ENCODE assay signal across 19 cellular contexts in the genomic region with DNA sequence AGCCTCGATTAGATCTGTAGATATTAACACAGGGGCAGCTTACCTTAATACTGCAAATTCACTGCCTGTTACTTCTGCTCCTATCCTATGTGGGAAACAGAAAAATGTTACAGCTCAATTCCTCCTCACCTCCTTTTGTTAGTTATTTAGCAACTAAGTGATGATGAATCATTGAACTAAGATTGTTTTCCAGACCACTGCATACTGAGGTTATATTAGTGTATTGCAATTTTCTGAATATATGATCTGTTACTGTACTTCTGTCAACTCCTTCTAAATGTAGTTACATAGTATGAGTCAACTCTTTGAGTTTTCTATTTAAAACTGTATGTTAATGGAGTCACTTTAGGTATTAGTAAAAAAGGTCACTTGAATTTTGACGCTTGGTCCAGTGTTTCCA.
DNase-seq lines count a peak whose midpoint lies in the region; ATAC-seq and TF ChIP-seq lines count a peak whose summit lies in the region.
"Had no signal": no experiment of that assay in that cellular context is flagged by ENCODE, and none has a peak within 500 bp of the region (broad histone marks: within the 10 kb centered on the region; RNA-seq: fewer than 3 reads in every experiment).

No MANE protein-coding gene starts in this region.

- H3K9me2 ChIP-seq in PC-9 (ENCODE audit: insufficient read depth) (no peaks in the 10 kb centered on the region; the same call in 1 of the 2 replicates), OCI-LY7 (ENCODE audit: insufficient read depth, low read length) (no peaks in the 10 kb centered on the region)

- 73% methylated on average over 2 of the region's 2 CpGs for WGBS in mammary epithelial cell (ENCODE audit: low coverage, missing lambda C conversion rate)
- WGBS in lower leg skin, 2 donors, result 68 to 80% methylated on average over 2 of the region's 2 CpGs

- H3F3A ChIP-seq in PC-9 (ENCODE audit: insufficient read depth, low read depth), result peaks cover 4% of the 10 kb centered on the region; the same call in 1 of the 2 replicates

- H3K4me1 Mint-ChIP-seq in MCF 10A (ENCODE audit: insufficient read depth, unreplicated experiment), result peaks cover 19% of the 10 kb centered on the region
- peaks cover 16% of the 10 kb centered on the region for H3K4me1 Mint-ChIP-seq in stimulated activated effector memory CD8-positive, alpha-beta T cell treated with anti-CD3 and anti-CD28 coated beads, Interleukin-12 subunit alpha, Interleukin-12 subunit beta, amount 100 ng/mL, for 72 hours

- POLR2A ChIA-PET in MCF 10A (lab: Yijun Ruan, JAX), result interaction anchor here (0.7 to 0.9 kb wide), 2 partner anchors 114 to 218 kb away, joined by 3 read pairs; no protein-coding TSS in a partner anchor
- POLR2A ChIA-PET in PC-9 (lab: Charles Lee; ENCODE audit: unreplicated experiment), result no interaction called here
- POLR2A ChIA-PET in OCI-LY7 (lab: Charles Lee), result no interaction called here

- H3K27me3 Mint-ChIP-seq in MCF 10A (ENCODE audit: insufficient read depth, unreplicated experiment), result no peaks in the 10 kb centered on the region
- H3K27me3 Mint-ChIP-seq: activated CD4-positive, alpha-beta memory T cell treated with anti-CD3 and anti-CD28 coated beads for 36 hours had no signal

- H3K36me3 ChIP-seq in mammary epithelial cell (ENCODE audit: insufficient read depth, low read length) (no peaks in the 10 kb centered on the region), PC-9 (ENCODE audit: low read depth) (no peaks in the 10 kb centered on the region), OCI-LY7 (ENCODE audit: insufficient read depth, low read length) (no peaks in the 10 kb centered on the region)
- H3K36me3 ChIP-seq: Peyer's patch, suprapubic skin had no signal

- no peak overlapping the region for H3K4me3 Mint-ChIP-seq in MCF 10A (ENCODE audit: unreplicated experiment)
- H3K4me3 Mint-ChIP-seq in stimulated activated effector memory CD8-positive, alpha-beta T cell treated with anti-CD3 and anti-CD28 coated beads, Interleukin-12 subunit alpha, Interleukin-12 subunit beta, amount 100 ng/mL, for 72 hours, result no peak overlapping the region
- H3K4me3 Mint-ChIP-seq: activated CD4-positive, alpha-beta memory T cell treated with anti-CD3 and anti-CD28 coated beads for 36 hours; natural killer cell had no signal

- TF ChIP-seq POLR2A in lower leg skin (IDR thresholded peaks at IDR 0.05), result no peak

- no peak overlapping the region for H3K4me2 ChIP-seq in mammary epithelial cell (ENCODE audit: insufficient read depth, low read depth, low read length)
- peak overlapping the region; percentile 25 for H3K4me2 ChIP-seq in PC-9
- H3K4me2 ChIP-seq in OCI-LY7 (ENCODE audit: low read length), result no peak overlapping the region

- H3K9me3 Mint-ChIP-seq in MCF 10A (ENCODE audit: unreplicated experiment), result no peaks in the 10 kb centered on the region
- no peaks in the 10 kb centered on the region for H3K9me3 Mint-ChIP-seq in stimulated activated effector memory CD8-positive, alpha-beta T cell treated with anti-CD3 and anti-CD28 coated beads, Interleukin-12 subunit alpha, Interleukin-12 subunit beta, amount 100 ng/mL, for 72 hours
- H3K9me3 Mint-ChIP-seq: activated CD4-positive, alpha-beta memory T cell treated with anti-CD3 and anti-CD28 coated beads for 36 hours; natural killer cell had no signal

- ATAC-seq in stimulated activated effector memory CD8-positive, alpha-beta T cell treated with anti-CD3 and anti-CD28 coated beads, Interleukin-12 subunit alpha, Interleukin-12 subunit beta, amount 100 ng/mL, for 72 hours, result peak; percentile 89
- ATAC-seq in GM18511 (IDR thresholded peaks at IDR 0.05; ENCODE audit: unreplicated experiment), result no peak

- H3K9ac ChIP-seq in mammary epithelial cell (ENCODE audit: insufficient read depth, low read length), result no peak overlapping the region

- no peaks in the 10 kb centered on the region for H3K36me3 Mint-ChIP-seq in MCF 10A (ENCODE audit: insufficient read depth, unreplicated experiment)
- no peaks in the 10 kb centered on the region for H3K36me3 Mint-ChIP-seq in stimulated activated effector memory CD8-positive, alpha-beta T cell treated with anti-CD3 and anti-CD28 coated beads, Interleukin-12 subunit alpha, Interleukin-12 subunit beta, amount 100 ng/mL, for 72 hours
- H3K36me3 Mint-ChIP-seq: activated CD4-positive, alpha-beta memory T cell treated with anti-CD3 and anti-CD28 coated beads for 36 hours; natural killer cell had no signal

- no peak for TF ChIP-seq CTCF in mammary epithelial cell (conservative IDR thresholded peaks at IDR 0.05 in 1 of 2, IDR thresholded peaks at IDR 0.05 in 1 of 2; ENCODE audit: extremely low read depth in 1 of 2, insufficient read depth in 1 of 2, low read depth in 1 of 2, low read length in 2 of 2)
- TF ChIP-seq CTCF in MCF 10A (IDR thresholded peaks at IDR 0.05; ENCODE audit: unreplicated experiment), result no peak
- TF ChIP-seq CTCF in PC-9 (conservative IDR thresholded peaks at IDR 0.05), result no peak
- TF ChIP-seq CTCF in fibroblast of mammary gland (conservative IDR thresholded peaks at IDR 0.05; ENCODE audit: control insufficient read depth, insufficient read depth, low read depth, low read length), result no peak
- TF ChIP-seq CTCF in lower leg skin (IDR thresholded peaks at IDR 0.05), result no peak
- no peak for TF ChIP-seq CTCF in OCI-LY7 (conservative IDR thresholded peaks at IDR 0.05; ENCODE audit: low read length)

- in situ Hi-C loops in mammary epithelial cell (cut with MboI; ENCODE audit: low sequenced_read_pairs in 2 of 2), result loop anchor here (10.0 to 25.0 kb wide), 2 partner anchors 135 to 217 kb away; no protein-coding TSS in a partner anchor

- no peaks in the 10 kb centered on the region for H3K4me1 ChIP-seq in mammary epithelial cell (ENCODE audit: insufficient read depth, low read length)
- peaks cover 9% of the 10 kb centered on the region for H3K4me1 ChIP-seq in PC-9 (replicated peaks; ENCODE audit: insufficient read depth)
- H3K4me1 ChIP-seq in OCI-LY7 (ENCODE audit: insufficient read depth, low read length, poor library complexity, severe bottlenecking), result no peaks in the 10 kb centered on the region
- H3K4me1 ChIP-seq: Caco-2, Peyer's patch, suprapubic skin had no signal

- H3K9me3 ChIP-seq in mammary epithelial cell (replicated peaks; ENCODE audit: insufficient read depth, low read length) (no peaks in the 10 kb centered on the region), PC-9 (ENCODE audit: insufficient read depth, low read depth) (no peaks in the 10 kb centered on the region; the same call in 1 of the 2 replicates), OCI-LY7 (ENCODE audit: low read length) (no peaks in the 10 kb centered on the region)
- H3K9me3 ChIP-seq: Caco-2, Peyer's patch, suprapubic skin had no signal

- H2AFZ ChIP-seq in mammary epithelial cell (ENCODE audit: low read depth, low read length) (no peak overlapping the region), PC-9 (no peak overlapping the region), OCI-LY7 (ENCODE audit: low read length) (no peak overlapping the region)

- no peak overlapping the region for H3K27ac Mint-ChIP-seq in MCF 10A (ENCODE audit: low read depth, unreplicated experiment)
- H3K27ac Mint-ChIP-seq in stimulated activated effector memory CD8-positive, alpha-beta T cell treated with anti-CD3 and anti-CD28 coated beads, Interleukin-12 subunit alpha, Interleukin-12 subunit beta, amount 100 ng/mL, for 72 hours, result no peak overlapping the region
- H3K27ac Mint-ChIP-seq: activated CD4-positive, alpha-beta memory T cell treated with anti-CD3 and anti-CD28 coated beads for 36 hours; natural killer cell had no signal

- H3K27me3 ChIP-seq in mammary epithelial cell (ENCODE audit: insufficient read depth, low read length) (no peaks in the 10 kb centered on the region), PC-9 (ENCODE audit: insufficient read depth, low read depth) (no peaks in the 10 kb centered on the region)
- H3K27me3 ChIP-seq: Peyer's patch, suprapubic skin had no signal

- H4K20me1 ChIP-seq in mammary epithelial cell (ENCODE audit: insufficient read depth, low read length) (no peaks in the 10 kb centered on the region), PC-9 (ENCODE audit: insufficient read depth) (no peaks in the 10 kb centered on the region), OCI-LY7 (ENCODE audit: insufficient read depth, low read length) (no peaks in the 10 kb centered on the region)

- intact Hi-C loops in mammary epithelial cell (cut with micrococcal nuclease) (loop anchor here (1.0 to 10.0 kb wide), 10 partner anchors 63 to 560 kb away; a partner anchor contains a TSS), MCF 10A (cut with micrococcal nuclease) (loop anchor here (1.0 to 5.0 kb wide), 5 partner anchors 140 to 560 kb away; no protein-coding TSS in a partner anchor), PC-9 (cut with micrococcal nuclease; ENCODE audit: unreplicated experiment) (loop anchor here (1.0 to 2.0 kb wide), 3 partner anchors 66 to 561 kb away; no protein-coding TSS in a partner anchor), lower leg skin (cut with DNase I; ENCODE audit: low total_unique reads) (no loop called here), OCI-LY7 (cut with micrococcal nuclease; ENCODE audit: unreplicated experiment) (no loop called here)

- dilution Hi-C loops in mammary epithelial cell (cut with HindIII; ENCODE audit: low sequenced_read_pairs), result no loop called here

- H3K27ac ChIP-seq in mammary epithelial cell (ENCODE audit: insufficient read depth, low read depth, low read length) (no peak overlapping the region), PC-9 (peak overlapping the region; percentile 56), OCI-LY7 (ENCODE audit: low read depth, low read length, poor library complexity, severe bottlenecking) (no peak overlapping the region)
- H3K27ac ChIP-seq: Peyer's patch, skin epidermis, suprapubic skin had no signal

- H3K4me3 ChIP-seq in mammary epithelial cell (replicated peaks in 1 of 3; ENCODE audit: insufficient read depth in 1 of 3, low read depth in 2 of 3, low read length in 3 of 3) (no peak overlapping the region), PC-9 (no peak overlapping the region), fibroblast of mammary gland (ENCODE audit: control insufficient read depth, low read depth, low read length) (no peak overlapping the region), lower leg skin (ENCODE audit: low read depth, poor library complexity, severe bottlenecking) (no peak overlapping the region), OCI-LY7 (ENCODE audit: low read depth, low read length, poor library complexity, severe bottlenecking) (no peak overlapping the region)
- H3K4me3 ChIP-seq: Peyer's patch, skin epidermis, suprapubic skin had no signal

- H3K79me2 ChIP-seq in mammary epithelial cell (ENCODE audit: insufficient read depth, low read length), result no peaks in the 10 kb centered on the region
- no peaks in the 10 kb centered on the region for H3K79me2 ChIP-seq in PC-9 (ENCODE audit: low read depth)
- H3K79me2 ChIP-seq in OCI-LY7 (ENCODE audit: insufficient read depth, low read depth, low read length), result no peaks in the 10 kb centered on the region

- CTCF ChIA-PET in mammary epithelial cell (lab: Charles Lee; ENCODE audit: low non-redundant PET) (no interaction called here), MCF 10A (lab: Yijun Ruan, JAX) (interaction anchor here (1.0 to 1.5 kb wide), 3 partner anchors 14 to 224 kb away, joined by 3 to 5 read pairs (median 4); no protein-coding TSS in a partner anchor), PC-9 (lab: Charles Lee) (no interaction called here), OCI-LY7 (lab: Charles Lee; ENCODE audit: unreplicated experiment) (no interaction called here)

- DNase-seq in mammary epithelial cell, result peak; percentile 72
- DNase-seq in MCF 10A (ENCODE audit: unreplicated experiment), result no peak
- peak in 1 of 2 experiments; percentile 74 for DNase-seq in PC-9
- peak; percentile 68 for DNase-seq in fibroblast of mammary gland (ENCODE audit: low read depth)
- DNase-seq in stimulated activated effector memory CD8-positive, alpha-beta T cell treated with anti-CD3 and anti-CD28 coated beads, Interleukin-12 subunit alpha, Interleukin-12 subunit beta, amount 100 ng/mL, for 72 hours (ENCODE audit: low spot score in 2 of 2), result no peak
- DNase-seq in lower leg skin (ENCODE audit: low spot score in 2 of 2), result no peak
- DNase-seq in OCI-LY7 (ENCODE audit: low spot score), result no peak
- DNase-seq: activated CD4-positive, alpha-beta memory T cell treated with anti-CD3 and anti-CD28 coated beads for 36 hours; activated T-cell treated with anti-CD3 and anti-CD28 coated beads, Interleukin-2, amount 50 U/mL, for 1 hour; Caco-2; GF-D8; natural killer cell; NCI-H1048; NCI-H2081 treated with DMSO at 0.1 percent for 48 hours; Peyer's patch; stimulated activated CD4-positive, alpha-beta T cell treated with anti-CD3 and anti-CD28 coated beads, Interleukin-4, amount 100 ng/mL, for 1 hour had no signal

- BruUV-seq in mammary epithelial cell (replicated peaks; lab: Mats Ljungman, UMichigan), result no TSS peak
- no TSS peak for BruUV-seq in MCF 10A (replicated peaks; lab: Mats Ljungman, UMichigan)
- BruUV-seq in PC-9 (replicated peaks; lab: Mats Ljungman, UMichigan), result no TSS peak
- BruUV-seq in OCI-LY7 (replicated peaks; lab: Mats Ljungman, UMichigan), result no TSS peak

Comparison
In these comparisons a context has a peak if more than half of its experiments do, and no peak if none do; other contexts are left out.
1. DNase-seq: peak in mammary epithelial cell (single experiment) and fibroblast of mammary gland (single experiment); none in MCF 10A (single experiment), stimulated activated effector memory CD8-positive, alpha-beta T cell treated with anti-CD3 and anti-CD28 coated beads, Interleukin-12 subunit alpha, Interleukin-12 subunit beta, amount 100 ng/mL, for 72 hours (0 of 2), lower leg skin (0 of 2) and OCI-LY7 (single experiment).
2. intact Hi-C loops: an anchor here in mammary epithelial cell (1.0 to 10.0 kb wide), MCF 10A (1.0 to 5.0 kb wide) and PC-9 (1.0 to 2.0 kb wide); none called in lower leg skin and OCI-LY7.